8 cellular contexts compared by ENCODE assay signal in genomic region chr16:27318399-27319256, GRCh38. TPM values are rescaled to one million over a fixed set of nuclear protein-coding genes. Genes with fewer than 3 reads are reported as not detected.
A peak's percentile ranks its signal among the peaks of the same experiment; 100 is the strongest.
DNase-seq lines count a peak whose midpoint lies in the region; ATAC-seq and TF ChIP-seq lines count a peak whose summit lies in the region.

No MANE protein-coding gene starts in this region.

- WGBS in esophagus muscularis mucosa, result 44% methylated on average over 16 of the region's 18 CpGs

- peak overlapping the region; percentile 30 to 97 (median 65) for H3K4me3 ChIP-seq in esophagus muscularis mucosa

- POLR2A ChIA-PET in activated CD4-positive, alpha-beta memory T cell treated with anti-CD3 and anti-CD28 coated beads, Interleukin-2, amount 10 ng/mL, durations not matched to agents 7 days and 5 days (lab: Charles Lee), result interaction anchor here (0.6 to 10.1 kb wide), 31 partner anchors 9 to 175 kb away, joined by 3 to 448 read pairs (median 8); partner anchors contain the start of genes IL21R, KDM8 and NSMCE1

- no peaks in the 10 kb centered on the region for H3K9me3 Mint-ChIP-seq in activated CD4-positive, alpha-beta memory T cell treated with anti-CD3 and anti-CD28 coated beads, Interleukin-2, amount 10 ng/mL, durations not matched to agents 7 days and 5 days
- H3K9me3 Mint-ChIP-seq in progenitor cell of endocrine pancreas (ENCODE audit: low read depth), result no peaks in the 10 kb centered on the region

- no peaks in the 10 kb centered on the region for H3K36me3 ChIP-seq in esophagus muscularis mucosa

- CTCF ChIA-PET in activated CD4-positive, alpha-beta memory T cell treated with anti-CD3 and anti-CD28 coated beads, Interleukin-2, amount 10 ng/mL, durations not matched to agents 7 days and 5 days (lab: Charles Lee), result interaction anchor here (0.5 to 10.1 kb wide), 19 partner anchors 20 to 149 kb away, joined by 3 to 146 read pairs (median 4); partner anchors contain the start of gene KDM8

- H3K4me1 Mint-ChIP-seq in activated CD4-positive, alpha-beta memory T cell treated with anti-CD3 and anti-CD28 coated beads, Interleukin-2, amount 10 ng/mL, durations not matched to agents 7 days and 5 days, result peaks cover 75% of the 10 kb centered on the region
- H3K4me1 Mint-ChIP-seq in progenitor cell of endocrine pancreas (ENCODE audit: low read depth), result peaks cover 11% of the 10 kb centered on the region

- H3K27ac ChIP-seq in esophagus muscularis mucosa (replicated peaks in 1 of 4), result peak overlapping the region; percentile 97 to 99 (median 98)

- TF ChIP-seq POLR2A in esophagus muscularis mucosa (IDR thresholded peaks at IDR 0.05; ENCODE audit: low read depth), result no peak

- TF ChIP-seq CTCF in esophagus muscularis mucosa (IDR thresholded peaks at IDR 0.05) (no peak), progenitor cell of endocrine pancreas (IDR thresholded peaks at IDR 0.05; ENCODE audit: unreplicated experiment) (no peak)

- peak; percentile 38 to 45 for DNase-seq in activated CD4-positive, alpha-beta T cell treated with anti-CD3 and anti-CD28 coated beads for 24 hours (ENCODE audit: low read depth in 2 of 2)
- no peak for DNase-seq in activated CD4-positive, alpha-beta T cell treated with anti-CD3 and anti-CD28 coated beads for 1 hour
- DNase-seq in activated CD4-positive, alpha-beta memory T cell treated with anti-CD3 and anti-CD28 coated beads, Interleukin-2, amount 10 ng/mL, durations not matched to agents 7 days and 5 days, result peak; percentile 72
- DNase-seq in esophagus muscularis mucosa (ENCODE audit: extremely low spot score) (no peak), progenitor cell of endocrine pancreas (ENCODE audit: low spot score, unreplicated experiment) (no peak), mucosa of gallbladder (ENCODE audit: low spot score) (no peak)

- no peaks in the 10 kb centered on the region for H3K27me3 Mint-ChIP-seq in activated CD4-positive, alpha-beta memory T cell treated with anti-CD3 and anti-CD28 coated beads, Interleukin-2, amount 10 ng/mL, durations not matched to agents 7 days and 5 days
- peaks cover 2% of the 10 kb centered on the region for H3K27me3 Mint-ChIP-seq in progenitor cell of endocrine pancreas

- ATAC-seq in GM19351 (IDR thresholded peaks at IDR 0.05; ENCODE audit: unreplicated experiment) (no peak), HG03520 (IDR thresholded peaks at IDR 0.05; ENCODE audit: unreplicated experiment) (no peak)

- H3K4me3 Mint-ChIP-seq in activated CD4-positive, alpha-beta memory T cell treated with anti-CD3 and anti-CD28 coated beads, Interleukin-2, amount 10 ng/mL, durations not matched to agents 7 days and 5 days, result peak overlapping the region; percentile 97
- no peak overlapping the region for H3K4me3 Mint-ChIP-seq in progenitor cell of endocrine pancreas (ENCODE audit: low read depth)

- no peaks in the 10 kb centered on the region for H3K9me3 ChIP-seq in esophagus muscularis mucosa

- H3K4me1 ChIP-seq in esophagus muscularis mucosa, result peaks cover 58 to 93% (median 91%) of the 10 kb centered on the region in 4 donors

- TF ChIP-seq EP300 in esophagus muscularis mucosa (IDR thresholded peaks at IDR 0.05), result no peak

- peaks cover 90% of the 10 kb centered on the region for H3K36me3 Mint-ChIP-seq in activated CD4-positive, alpha-beta memory T cell treated with anti-CD3 and anti-CD28 coated beads, Interleukin-2, amount 10 ng/mL, durations not matched to agents 7 days and 5 days (ENCODE audit: low read depth)
- H3K36me3 Mint-ChIP-seq in progenitor cell of endocrine pancreas (ENCODE audit: insufficient read depth), result no peaks in the 10 kb centered on the region

- peak overlapping the region; percentile 98 for H3K27ac Mint-ChIP-seq in activated CD4-positive, alpha-beta memory T cell treated with anti-CD3 and anti-CD28 coated beads, Interleukin-2, amount 10 ng/mL, durations not matched to agents 7 days and 5 days
- peak overlapping the region; percentile 62 for H3K27ac Mint-ChIP-seq in progenitor cell of endocrine pancreas

- H3K27me3 ChIP-seq in esophagus muscularis mucosa, result no peaks in the 10 kb centered on the region

- intact Hi-C loops in esophagus muscularis mucosa (cut with DNase I), result loop anchor here (5.0 kb wide), 1 partner anchor 76 kb away; no protein-coding TSS in a partner anchor

RNA-seq across cellular contexts. Expression of gene IL4R, which starts 4.9 kb away (rescaled TPM):
- 100 to 1,000 TPM; 257 to 268 TPM for total RNA-seq in activated CD4-positive, alpha-beta memory T cell treated with anti-CD3 and anti-CD28 coated beads, Interleukin-2, amount 10 ng/mL, durations not matched to agents 7 days and 5 days
- 100 to 1,000 TPM in 3 of 4 donors, 10 to 100 TPM in 1; 72.7 to 167 (median 116) TPM for total RNA-seq in esophagus muscularis mucosa
- 23.4 and 23.6 TPM in 2 replicates for total RNA-seq in progenitor cell of endocrine pancreas
- total RNA-seq in mucosa of gallbladder, result 74.2 TPM

RNA-seq across cellular contexts. Expression of gene NSMCE1, which starts 50.1 kb away (rescaled TPM):
- 100 to 1,000 TPM; 100 to 106 TPM for total RNA-seq in activated CD4-positive, alpha-beta memory T cell treated with anti-CD3 and anti-CD28 coated beads, Interleukin-2, amount 10 ng/mL, durations not matched to agents 7 days and 5 days
- total RNA-seq in esophagus muscularis mucosa (10 to 100 TPM; 49.7 to 68.8 (median 64.0) TPM), progenitor cell of endocrine pancreas (26.2 and 27.1 TPM in 2 replicates), mucosa of gallbladder (72.0 TPM)

Comparison
In these comparisons a context has a peak if more than half of its experiments do, and no peak if none do; other contexts are left out.
1. DNase-seq: peak in activated CD4-positive, alpha-beta T cell treated with anti-CD3 and anti-CD28 coated beads for 24 hours (2 of 2) and activated CD4-positive, alpha-beta memory T cell treated with anti-CD3 and anti-CD28 coated beads, Interleukin-2, amount 10 ng/mL, durations not matched to agents 7 days and 5 days (single experiment); none in activated CD4-positive, alpha-beta T cell treated with anti-CD3 and anti-CD28 coated beads for 1 hour (single experiment), esophagus muscularis mucosa (single experiment), progenitor cell of endocrine pancreas (single experiment) and mucosa of gallbladder (single experiment).